1 cellular context compared by ENCODE assay signal in genomic region chr7:108973075-108973474, GRCh38.
TF ChIP-seq lines count a peak whose summit lies in the region.

No MANE protein-coding gene starts in this region.

TF ChIP-seq in GM23338, 12 proteins besides CTCF, POLR2A, EP300 and RAD21 (continued from another document):
- TF ChIP-seq ZNF462 (CRISPR knock-in tag; IDR thresholded peaks at IDR 0.05) (no peak), POLR2AphosphoS5 (IDR thresholded peaks at IDR 0.05; ENCODE audit: low read depth) (no peak), NANOG (IDR thresholded peaks at IDR 0.05; ENCODE audit: borderline replicate concordance) (no peak), EZH2 (IDR thresholded peaks at IDR 0.05; ENCODE audit: low read depth, unreplicated experiment) (no peak)
TF ChIP-seq in GM23338: peak in this region for 0.
